Comparison of ENCODE assay signal across 8 cellular contexts in the genomic region with DNA sequence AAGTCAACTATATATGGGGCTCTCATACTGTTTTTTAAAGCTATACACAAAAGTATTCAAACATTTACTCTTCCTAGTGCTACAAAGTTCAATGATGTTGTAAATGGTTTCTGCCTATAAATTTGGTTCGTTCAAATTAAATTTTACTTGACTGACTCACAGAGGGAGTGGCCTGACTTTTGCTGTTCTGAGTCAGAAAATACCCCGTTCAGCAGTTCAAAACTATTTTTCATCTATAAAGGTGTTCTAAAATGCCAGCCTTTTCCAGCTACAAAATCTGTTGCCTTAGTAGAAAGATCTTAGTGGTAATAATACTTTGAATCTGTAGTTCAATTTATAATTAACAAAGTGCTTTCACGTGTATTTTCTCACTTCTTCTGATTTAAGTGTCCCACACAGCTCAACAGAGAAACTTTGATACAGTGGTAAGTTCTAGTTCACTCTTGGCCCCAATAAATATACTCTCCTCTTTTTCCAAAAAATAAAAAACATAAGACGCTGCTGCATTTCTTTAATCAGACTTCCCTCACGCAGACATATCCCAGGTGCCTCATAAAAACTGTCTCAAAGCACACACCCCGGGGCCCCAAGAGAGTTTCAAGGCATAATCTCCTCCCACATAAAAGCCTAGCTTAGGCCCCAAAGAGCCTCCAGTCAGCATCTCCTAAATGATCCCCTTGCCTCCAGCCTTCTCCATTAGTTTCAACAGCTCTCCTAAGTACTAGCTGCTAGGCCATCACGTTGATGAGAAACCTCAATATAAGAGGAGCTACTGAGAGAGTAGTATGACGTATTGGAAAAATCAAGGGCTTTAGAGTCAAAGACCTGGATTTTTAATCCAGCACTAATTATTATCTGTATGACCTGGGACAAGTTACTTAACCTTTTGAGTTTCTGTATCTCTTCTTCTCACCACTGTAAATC. TPM values are rescaled to one million over a fixed set of nuclear protein-coding genes. Genes with fewer than 3 reads are reported as not detected.
DNase-seq lines count a peak whose midpoint lies in the region; ATAC-seq and TF ChIP-seq lines count a peak whose summit lies in the region.

No MANE protein-coding gene starts in this region.

- H3K27ac Mint-ChIP-seq in CD14-positive monocyte: peak overlapping the region; percentile 58 to 97 (median 89)
- peak overlapping the region; percentile 92 for H3K27ac Mint-ChIP-seq in activated naive CD8-positive, alpha-beta T cell

- WGBS in tibial nerve, 2 donors: 21 to 22% methylated on average over 8 of the region's 8 CpGs

- H3K4me1 ChIP-seq in left lung (peaks cover 60 to 81% of the 10 kb centered on the region in 2 donors), tibial nerve (peaks cover 0 to 88% (median 70%) of the 10 kb centered on the region in 4 donors)

- H3K27ac ChIP-seq in KOPT-K1 (ENCODE audit: low read depth, low read length, poor library complexity, severe bottlenecking) (peak overlapping the region; percentile 99), left lung (peak overlapping the region; percentile 76 to 93), tibial nerve (peak overlapping the region; percentile 25 to 98 (median 98))

- peaks cover 22 to 27% of the 10 kb centered on the region in 2 donors for H3K36me3 Mint-ChIP-seq in CD14-positive monocyte
- H3K36me3 Mint-ChIP-seq in activated naive CD8-positive, alpha-beta T cell: peaks cover 6% of the 10 kb centered on the region

- no peaks in the 10 kb centered on the region for H3K27me3 Mint-ChIP-seq in CD14-positive monocyte (ENCODE audit: low read depth in 3 of 3)
- no peaks in the 10 kb centered on the region for H3K27me3 Mint-ChIP-seq in activated naive CD8-positive, alpha-beta T cell

- H3K27me3 ChIP-seq in left lung: no peaks in the 10 kb centered on the region
- no peaks in the 10 kb centered on the region for H3K27me3 ChIP-seq in tibial nerve

- no peaks in the 10 kb centered on the region for H3K9me3 ChIP-seq in KOPT-K1 (ENCODE audit: insufficient read depth, low read length, poor library complexity, severe bottlenecking)
- no peaks in the 10 kb centered on the region for H3K9me3 ChIP-seq in left lung
- no peaks in the 10 kb centered on the region for H3K9me3 ChIP-seq in tibial nerve

- intact Hi-C loops in CD14-positive monocyte (cut with micrococcal nuclease): loop anchor here in 1 of 2 donors (5.0 kb wide), 1 partner anchor 402 kb away; a partner anchor contains a TSS
- intact Hi-C loops in left lung (cut with DNase I): no loop called here

- no peak for TF ChIP-seq POLR2A in tibial nerve (IDR thresholded peaks at IDR 0.05)

- H3K4me3 ChIP-seq in left lung (peak overlapping the region in 1 of 2 donors; percentile 73), tibial nerve (peak overlapping the region in 1 of 4 donors; percentile 2)

- DNase-seq in CD14-positive monocyte (ENCODE audit: low spot score) (no peak), left lung (no peak), tibial nerve (ENCODE audit: low spot score in 2 of 2) (no peak), NCI-H1092 treated with DMSO at 0.1 percent for 48 hours (lab: John Stamatoyannopoulos, UW) (no peak)

- peak overlapping the region; percentile 68 to 76 for H3K4me3 Mint-ChIP-seq in CD14-positive monocyte
- H3K4me3 Mint-ChIP-seq in activated naive CD8-positive, alpha-beta T cell: peak overlapping the region; percentile 100

- H3K36me3 ChIP-seq in KOPT-K1 (ENCODE audit: insufficient read depth, low read length): peaks cover 54% of the 10 kb centered on the region
- no peaks in the 10 kb centered on the region for H3K36me3 ChIP-seq in left lung
- no peaks in the 10 kb centered on the region for H3K36me3 ChIP-seq in tibial nerve

- TF ChIP-seq CTCF in CD14-positive monocyte (IDR thresholded peaks at IDR 0.05) (no peak), left lung (IDR thresholded peaks at IDR 0.05) (no peak), tibial nerve (IDR thresholded peaks at IDR 0.05) (no peak)

- H3K4me1 Mint-ChIP-seq in CD14-positive monocyte: peaks cover 79% of the 10 kb centered on the region
- H3K4me1 Mint-ChIP-seq in activated naive CD8-positive, alpha-beta T cell (ENCODE audit: low read depth): peaks cover 84% of the 10 kb centered on the region

- TF ChIP-seq EP300 in tibial nerve (IDR thresholded peaks at IDR 0.05): no peak

- H3K9me3 Mint-ChIP-seq in CD14-positive monocyte: no peaks in the 10 kb centered on the region
- H3K9me3 Mint-ChIP-seq in activated naive CD8-positive, alpha-beta T cell (ENCODE audit: low read depth): no peaks in the 10 kb centered on the region

- ATAC-seq in left lung: no peak
- no peak for ATAC-seq in HG03378 (IDR thresholded peaks at IDR 0.05; ENCODE audit: unreplicated experiment)
- ATAC-seq in GM21360 (IDR thresholded peaks at IDR 0.05; ENCODE audit: unreplicated experiment): no peak

RNA-seq across cellular contexts. Expression of a gene that starts 3.2 kb away (rescaled TPM):
- 100 to 1,000 TPM; 294 to 501 TPM for polyA plus RNA-seq in CD14-positive monocyte
- total RNA-seq in left lung (100 to 1,000 TPM; 210 to 272 TPM), tibial nerve (100 to 1,000 TPM; 127 to 184 (median 159) TPM)
